In genomic region chr1:109677459-109677858, GRCh38 we compare ENCODE assay signal across 25 cellular contexts. TPM values are rescaled to one million over a fixed set of nuclear protein-coding genes. Genes with fewer than 3 reads are reported as not detected.
DNase-seq lines count a peak whose midpoint lies in the region; ATAC-seq, FAIRE-seq and TF ChIP-seq lines count a peak whose summit lies in the region.
"Had no signal": no experiment of that assay in that cellular context is flagged by ENCODE, and none has a peak within 500 bp of the region (broad histone marks: within the 10 kb centered on the region; RNA-seq: fewer than 3 reads in every experiment).

No MANE protein-coding gene starts in this region.

- TF ChIP-seq POLR2A in endothelial cell of umbilical vein (IDR thresholded peaks at IDR 0.05; ENCODE audit: low read depth, low read length) (no peak), erythroblast (IDR thresholded peaks at IDR 0.05; ENCODE audit: low read length) (no peak)

- H3K4me1 Mint-ChIP-seq in neural progenitor cell = no peaks in the 10 kb centered on the region
- H3K4me1 Mint-ChIP-seq: CD14-positive monocyte; CD8-positive, alpha-beta memory T cell had no signal

- TF ChIP-seq CTCF in endothelial cell of umbilical vein (IDR thresholded peaks at IDR 0.05; ENCODE audit: extremely low read depth in 1 of 2, insufficient read depth in 1 of 2, low read depth in 1 of 2, low read length in 2 of 2) = no peak
- TF ChIP-seq CTCF in neural progenitor cell (IDR thresholded peaks at IDR 0.05) = no peak

- no peak overlapping the region for H2AFZ ChIP-seq in endothelial cell of umbilical vein (ENCODE audit: low read depth, low read length)
- no peak overlapping the region for H2AFZ ChIP-seq in neural progenitor cell (replicated peaks)
- H2AFZ ChIP-seq: GM23248 had no signal

- H3K36me3 ChIP-seq in endothelial cell of umbilical vein (ENCODE audit: control insufficient read depth in 2 of 2, extremely low read depth in 1 of 2, insufficient read depth in 2 of 2, low read length in 2 of 2) (no peaks in the 10 kb centered on the region), neural progenitor cell (no peaks in the 10 kb centered on the region)
- H3K36me3 ChIP-seq: BE2C, HAP-1 had no signal

- H3K9me3 ChIP-seq in endothelial cell of umbilical vein (replicated peaks; ENCODE audit: control insufficient read depth, insufficient read depth, low read length) (no peaks in the 10 kb centered on the region), neural progenitor cell (ENCODE audit: low read depth) (no peaks in the 10 kb centered on the region)
- H3K9me3 ChIP-seq: BE2C, HAP-1 had no signal

- no peaks in the 10 kb centered on the region for H4K20me1 ChIP-seq in endothelial cell of umbilical vein (replicated peaks; ENCODE audit: control insufficient read depth, extremely low read depth, insufficient read depth, low read length)
- H4K20me1 ChIP-seq in neural progenitor cell (ENCODE audit: low read depth) = no peaks in the 10 kb centered on the region

- H3K9ac ChIP-seq in endothelial cell of umbilical vein (replicated peaks; ENCODE audit: extremely low read depth, insufficient read depth, low read length) = no peak overlapping the region
- no peak overlapping the region for H3K9ac ChIP-seq in neural progenitor cell
- H3K9ac ChIP-seq: GM23248 had no signal

- POLR2A ChIA-PET in endothelial cell of umbilical vein (lab: Charles Lee) = no interaction called here

- dilution Hi-C loops in endothelial cell of umbilical vein (cut with MboI; ENCODE audit: extremely low pct_ligation_motif_present, low sequenced_read_pairs) = no loop called here

- intact Hi-C loops in Right ventricle myocardium superior (cut with DNase I) (no loop called here), left cardiac atrium (cut with DNase I) (no loop called here), endothelial cell of umbilical vein (cut with micrococcal nuclease) (no loop called here)

- no peaks in the 10 kb centered on the region for H3K9me3 Mint-ChIP-seq in neural progenitor cell
- H3K9me3 Mint-ChIP-seq: CD14-positive monocyte; CD8-positive, alpha-beta memory T cell had no signal

- no peaks in the 10 kb centered on the region for H3F3A ChIP-seq in neural progenitor cell (ENCODE audit: low read depth)

- CTCF ChIA-PET in endothelial cell of umbilical vein (lab: Charles Lee) = no interaction called here

- H3K4me3 Mint-ChIP-seq in neural progenitor cell = no peak overlapping the region
- H3K4me3 Mint-ChIP-seq: CD8-positive, alpha-beta memory T cell had no signal

- H3K27me3 ChIP-seq in endothelial cell of umbilical vein (ENCODE audit: control insufficient read depth in 2 of 2, insufficient read depth in 2 of 2, low read length in 2 of 2) (no peaks in the 10 kb centered on the region), neural progenitor cell (no peaks in the 10 kb centered on the region)
- H3K27me3 ChIP-seq: BE2C had no signal

- H3K79me2 ChIP-seq in endothelial cell of umbilical vein (ENCODE audit: control insufficient read depth, insufficient read depth, low read length) (no peaks in the 10 kb centered on the region), neural progenitor cell (ENCODE audit: low read depth) (no peaks in the 10 kb centered on the region)

- H3K27ac ChIP-seq in endothelial cell of umbilical vein (ENCODE audit: insufficient read depth, low read depth, low read length) = no peak overlapping the region
- no peak overlapping the region for H3K27ac ChIP-seq in neural progenitor cell
- H3K27ac ChIP-seq: 22Rv1, GM23248, RWPE1 had no signal

- H3K4me1 ChIP-seq in endothelial cell of umbilical vein (ENCODE audit: control insufficient read depth, extremely low read depth, insufficient read depth, low read length) (no peaks in the 10 kb centered on the region), neural progenitor cell (no peaks in the 10 kb centered on the region)
- H3K4me1 ChIP-seq: BE2C, HAP-1 had no signal

- no peaks in the 10 kb centered on the region for H3K9me1 ChIP-seq in endothelial cell of umbilical vein (replicated peaks; ENCODE audit: control insufficient read depth, extremely low read depth, insufficient read depth, low read length)

- BruUV-seq in endothelial cell of umbilical vein (replicated peaks; lab: Mats Ljungman, UMichigan) = no TSS peak

- H3K27me3 Mint-ChIP-seq in neural progenitor cell (ENCODE audit: insufficient read depth, low read depth) = peaks cover 3% of the 10 kb centered on the region
- H3K27me3 Mint-ChIP-seq: CD8-positive, alpha-beta memory T cell had no signal

- H3K4me3 ChIP-seq in endothelial cell of umbilical vein (replicated peaks in 1 of 3; ENCODE audit: insufficient read depth in 1 of 3, low read depth in 1 of 3, low read length in 3 of 3) (no peak overlapping the region), neural progenitor cell (no peak overlapping the region)
- H3K4me3 ChIP-seq: GM23248, HAP-1 had no signal

- FAIRE-seq in endothelial cell of umbilical vein (lab: Jason Lieb, UNC) = no peak

- H3K4me2 ChIP-seq in endothelial cell of umbilical vein (ENCODE audit: insufficient read depth, low read length) (no peak overlapping the region), neural progenitor cell (no peak overlapping the region)

- H3K27ac Mint-ChIP-seq in neural progenitor cell = peak overlapping the region; percentile 67
- H3K27ac Mint-ChIP-seq: CD14-positive monocyte; CD8-positive, alpha-beta memory T cell had no signal

- H3K36me3 Mint-ChIP-seq in neural progenitor cell = no peaks in the 10 kb centered on the region
- H3K36me3 Mint-ChIP-seq: CD14-positive monocyte; CD8-positive, alpha-beta memory T cell had no signal

- ATAC-seq in Right ventricle myocardium superior (ENCODE audit: poor library complexity) (peak; percentile 25), left cardiac atrium (no peak)

- DNase-seq in Right ventricle myocardium superior (no peak), left cardiac atrium (no peak), endothelial cell of umbilical vein (ENCODE audit: low read depth, low spot score) (peak; percentile 0), neural progenitor cell (ENCODE audit: low spot score) (no peak), NCI-H446 treated with DMSO at 0.1 percent for 48 hours (lab: John Stamatoyannopoulos, UW) (no peak), DMS53 treated with DMSO at 0.1 percent for 48 hours (lab: John Stamatoyannopoulos, UW; ENCODE audit: unreplicated experiment) (no peak), erythroblast (lab: John Stamatoyannopoulos, UW) (no peak)
- DNase-seq: BE2C; CD8-positive, alpha-beta memory T cell; DMS 273 treated with DMSO at 0.1 percent for 48 hours; DMS79 treated with DMSO at 0.1 percent for 48 hours; GM23248; Karpas-422; NCI-H1092; NCI-H1417 treated with DMSO at 0.1 percent for 48 hours; NCI-H1694 treated with DMSO at 0.1 percent for 48 hours; NCI-H2081; NCI-H2227 treated with DMSO at 0.1 percent for 48 hours; NCI-H510A; NCI-H69; SHP77 treated with DMSO at 0.1 percent for 48 hours had no signal

RNA-seq across cellular contexts. Expression of gene GSTM2, which starts 9.6 kb away (rescaled TPM):
- total RNA-seq in Right ventricle myocardium superior (70.8 TPM), left cardiac atrium (10 to 100 TPM; 36.7 to 44.4 TPM), endothelial cell of umbilical vein (12.0 and 21.5 TPM in 2 replicates), neural progenitor cell (ENCODE audit: low replicate concordance) (15.6 and 24.2 TPM in 2 replicates)
- polyA plus RNA-seq in endothelial cell of umbilical vein = 23.6 and 27.1 TPM in 2 replicates
- 7.7 and 11.7 TPM in 2 replicates for polyA plus RNA-seq in endothelial cell of umbilical vein (2011; cell fraction: cytosol; rRNA removed)
- polyA plus RNA-seq in endothelial cell of umbilical vein (2011; cell fraction: nucleus; rRNA removed) = 110 and 171 TPM in 2 replicates
- polyA plus RNA-seq in endothelial cell of umbilical vein (2012) = 13.3 and 25.1 TPM in 2 replicates
- 13.5 and 14.5 TPM in 2 replicates for polyA minus RNA-seq in endothelial cell of umbilical vein
- not detected for polyA minus RNA-seq in endothelial cell of umbilical vein (2011; cell fraction: cytosol; rRNA and poly(A)+ RNA removed)
- polyA minus RNA-seq in endothelial cell of umbilical vein (2011; cell fraction: nucleus; rRNA and poly(A)+ RNA removed) = 8.7 and 9.2 TPM in 2 replicates

RNA-seq across cellular contexts. Expression of gene GSTM1, which starts 10.2 kb away (rescaled TPM):
- total RNA-seq in Right ventricle myocardium superior = not detected
- not detected for total RNA-seq in left cardiac atrium
- 35.5 TPM in 1 of 2 replicates, not detected in the other for total RNA-seq in endothelial cell of umbilical vein
- polyA plus RNA-seq in endothelial cell of umbilical vein = 0.16 TPM in 1 of 2 replicates, not detected in the other
- 0.16 TPM in 1 of 2 replicates, not detected in the other for polyA plus RNA-seq in endothelial cell of umbilical vein (2011; cell fraction: cytosol; rRNA removed)
- polyA plus RNA-seq in endothelial cell of umbilical vein (2011; cell fraction: nucleus; rRNA removed) = 0.28 and 0.35 TPM in 2 replicates
- not detected in 2 replicates for polyA plus RNA-seq in endothelial cell of umbilical vein (2012)
- not detected in 2 replicates for polyA minus RNA-seq in endothelial cell of umbilical vein
- not detected for polyA minus RNA-seq in endothelial cell of umbilical vein (2011; cell fraction: cytosol; rRNA and poly(A)+ RNA removed)
- not detected in 2 replicates for polyA minus RNA-seq in endothelial cell of umbilical vein (2011; cell fraction: nucleus; rRNA and poly(A)+ RNA removed)
- 13.8 and 20.8 TPM in 2 replicates for total RNA-seq in neural progenitor cell (ENCODE audit: low replicate concordance)
- total RNA-seq: CD8-positive, alpha-beta memory T cell; GM23248 had no signal
- polyA plus RNA-seq: CD8-positive, alpha-beta memory T cell; GM23248 had no signal

RNA-seq across cellular contexts. Expression of gene GSTM4, which starts 21.6 kb away (rescaled TPM):
- total RNA-seq in Right ventricle myocardium superior (37.3 TPM), left cardiac atrium (10 to 100 TPM; 27.5 to 32.5 TPM), endothelial cell of umbilical vein (5.5 and 9.5 TPM in 2 replicates), neural progenitor cell (ENCODE audit: low replicate concordance) (4.3 and 17.3 TPM in 2 replicates)
- polyA plus RNA-seq in endothelial cell of umbilical vein = 11.6 and 12.4 TPM in 2 replicates
- polyA plus RNA-seq in endothelial cell of umbilical vein (2011; cell fraction: cytosol; rRNA removed) = 8.9 TPM in 2 replicates
- polyA plus RNA-seq in endothelial cell of umbilical vein (2011; cell fraction: nucleus; rRNA removed) = 8.7 and 8.8 TPM in 2 replicates
- polyA plus RNA-seq in endothelial cell of umbilical vein (2012) = 4.6 and 5.6 TPM in 2 replicates
- polyA minus RNA-seq in endothelial cell of umbilical vein = 7.9 and 12.6 TPM in 2 replicates
- 2.8 TPM for polyA minus RNA-seq in endothelial cell of umbilical vein (2011; cell fraction: cytosol; rRNA and poly(A)+ RNA removed)
- polyA minus RNA-seq in endothelial cell of umbilical vein (2011; cell fraction: nucleus; rRNA and poly(A)+ RNA removed) = 3.0 and 3.2 TPM in 2 replicates

RNA-seq across cellular contexts. Expression of gene GSTM5, which starts 34.6 kb away (rescaled TPM):
- total RNA-seq in Right ventricle myocardium superior = 2.6 TPM
- 1 to 10 TPM; 3.0 to 6.9 TPM for total RNA-seq in left cardiac atrium
- total RNA-seq in endothelial cell of umbilical vein = 0.51 and 1.6 TPM in 2 replicates
- 0.21 and 0.25 TPM in 2 replicates for polyA plus RNA-seq in endothelial cell of umbilical vein
- polyA plus RNA-seq in endothelial cell of umbilical vein (2011; cell fraction: cytosol; rRNA removed) = 0.19 and 0.32 TPM in 2 replicates
- polyA plus RNA-seq in endothelial cell of umbilical vein (2011; cell fraction: nucleus; rRNA removed) = 0.22 and 0.24 TPM in 2 replicates
- not detected in 2 replicates for polyA plus RNA-seq in endothelial cell of umbilical vein (2012)
- polyA minus RNA-seq in endothelial cell of umbilical vein = 0.15 and 0.28 TPM in 2 replicates
- polyA minus RNA-seq in endothelial cell of umbilical vein (2011; cell fraction: cytosol; rRNA and poly(A)+ RNA removed) = not detected
- polyA minus RNA-seq in endothelial cell of umbilical vein (2011; cell fraction: nucleus; rRNA and poly(A)+ RNA removed) = 0.24 TPM in 1 of 2 replicates, not detected in the other
- 0.62 TPM in 1 of 2 replicates, not detected in the other for total RNA-seq in neural progenitor cell (ENCODE audit: low replicate concordance)
- total RNA-seq: CD8-positive, alpha-beta memory T cell had no signal
- polyA plus RNA-seq: CD14-positive monocyte; CD8-positive, alpha-beta memory T cell had no signal

RNA-seq across cellular contexts. Expression of gene AMPD2, which starts 57.8 kb away (rescaled TPM):
- total RNA-seq in Right ventricle myocardium superior (11.5 TPM), left cardiac atrium (10 to 100 TPM; 13.1 to 25.8 TPM), endothelial cell of umbilical vein (69.4 and 82.7 TPM in 2 replicates), neural progenitor cell (ENCODE audit: low replicate concordance) (22.9 and 49.8 TPM in 2 replicates)
- polyA plus RNA-seq in endothelial cell of umbilical vein = 66.5 and 69.4 TPM in 2 replicates
- 25.9 and 30.3 TPM in 2 replicates for polyA plus RNA-seq in endothelial cell of umbilical vein (2011; cell fraction: cytosol; rRNA removed)
- polyA plus RNA-seq in endothelial cell of umbilical vein (2011; cell fraction: nucleus; rRNA removed) = 341 and 447 TPM in 2 replicates
- 47.7 and 60.7 TPM in 2 replicates for polyA plus RNA-seq in endothelial cell of umbilical vein (2012)
- polyA minus RNA-seq in endothelial cell of umbilical vein = 68.1 and 84.4 TPM in 2 replicates
- 20.8 TPM for polyA minus RNA-seq in endothelial cell of umbilical vein (2011; cell fraction: cytosol; rRNA and poly(A)+ RNA removed)
- 104 and 120 TPM in 2 replicates for polyA minus RNA-seq in endothelial cell of umbilical vein (2011; cell fraction: nucleus; rRNA and poly(A)+ RNA removed)
